In genomic region chr15:40949756-40950207, GRCh38 we compare ENCODE assay signal across 1 cellular context.
A peak's percentile ranks its signal among the peaks of the same experiment; 100 is the strongest.
TF ChIP-seq lines count a peak whose summit lies in the region.

No MANE protein-coding gene starts in this region.

TF ChIP-seq in K562, 482 proteins besides CTCF, POLR2A, EP300 and RAD21 (continued from another document and continues in another):
- no peak for TF ChIP-seq SFPQ (IDR thresholded peaks at IDR 0.05; ENCODE audit: low read depth, low read length)
- no peak for TF ChIP-seq PHB2 (IDR thresholded peaks at IDR 0.05; ENCODE audit: low read depth)
- TF ChIP-seq TSHZ1 (CRISPR knock-in tag; IDR thresholded peaks at IDR 0.05) = no peak
- no peak for TF ChIP-seq PTRF (tag; IDR thresholded peaks at IDR 0.05)
- TF ChIP-seq SLC30A9 (CRISPR knock-in tag; IDR thresholded peaks at IDR 0.05) = no peak
- TF ChIP-seq TEAD1 (CRISPR knock-in tag; IDR thresholded peaks at IDR 0.05) = no peak
- no peak for TF ChIP-seq FOS (IDR thresholded peaks at IDR 0.05; ENCODE audit: extremely low read depth, insufficient read length)
- no peak for TF ChIP-seq MCM3 (IDR thresholded peaks at IDR 0.05)
- no peak for TF ChIP-seq TFE3 (CRISPR knock-in tag; IDR thresholded peaks at IDR 0.05)
- TF ChIP-seq MYNN (IDR thresholded peaks at IDR 0.05) = no peak
- no peak for TF ChIP-seq MYNN (CRISPR knock-in tag; IDR thresholded peaks at IDR 0.05)
- TF ChIP-seq IRF2 (CRISPR knock-in tag; IDR thresholded peaks at IDR 0.05) = no peak
- TF ChIP-seq KDM2B (CRISPR knock-in tag; IDR thresholded peaks at IDR 0.05) = no peak
- no peak for TF ChIP-seq VEZF1 (CRISPR knock-in tag; IDR thresholded peaks at IDR 0.05)
- no peak for TF ChIP-seq ZNF408 (CRISPR knock-in tag; IDR thresholded peaks at IDR 0.05; ENCODE audit: low read depth)
- TF ChIP-seq DMBX1 (CRISPR knock-in tag; IDR thresholded peaks at IDR 0.05; ENCODE audit: borderline replicate concordance) = no peak
- no peak for TF ChIP-seq KLF16 (IDR thresholded peaks at IDR 0.05)
- TF ChIP-seq SRSF3 (IDR thresholded peaks at IDR 0.05; ENCODE audit: insufficient read depth, low read length) = no peak
- no peak for TF ChIP-seq MBD2 (IDR thresholded peaks at IDR 0.05; ENCODE audit: borderline replicate concordance, low read depth)
- no peak for TF ChIP-seq ILF3 (IDR thresholded peaks at IDR 0.05; ENCODE audit: borderline replicate concordance)
- TF ChIP-seq ZNF324 (CRISPR knock-in tag; IDR thresholded peaks at IDR 0.05) = no peak
- TF ChIP-seq CHD7 (IDR thresholded peaks at IDR 0.05; ENCODE audit: low read depth, low read length) = no peak
- TF ChIP-seq PRDM10 (IDR thresholded peaks at IDR 0.05; ENCODE audit: partially characterized antibody) = no peak
- no peak for TF ChIP-seq SNIP1 (IDR thresholded peaks at IDR 0.05; ENCODE audit: low read depth)
- TF ChIP-seq TAL1 (IDR thresholded peaks at IDR 0.05) = 0 out of 2 replicates have a peak, but pooled peaks have one; percentile 14
- no peak for TF ChIP-seq HIVEP1 (CRISPR knock-in tag; IDR thresholded peaks at IDR 0.05)
- no peak for TF ChIP-seq IFI16 (CRISPR knock-in tag; IDR thresholded peaks at IDR 0.05)
- no peak for TF ChIP-seq PCBP1 (IDR thresholded peaks at IDR 0.05; ENCODE audit: low read depth, low read length, poor library complexity, severe bottlenecking)
- no peak for TF ChIP-seq ZNF263 (CRISPR knock-in tag; IDR thresholded peaks at IDR 0.05; ENCODE audit: borderline replicate concordance)
- no peak for TF ChIP-seq RNF2 (IDR thresholded peaks at IDR 0.05)
- TF ChIP-seq ZNF23 (CRISPR knock-in tag; IDR thresholded peaks at IDR 0.05) = no peak
- no peak for TF ChIP-seq ZNF668 (CRISPR knock-in tag; IDR thresholded peaks at IDR 0.05)
- peak; percentile 53; the same call in 1 of the 2 replicates for TF ChIP-seq CREB3 (tag; conservative IDR thresholded peaks at IDR 0.05; ENCODE audit: low read depth)
- peak; percentile 34; the same call in 1 of the 2 replicates for TF ChIP-seq CBFA2T3 (IDR thresholded peaks at IDR 0.05)
